Comparison of ENCODE assay signal across 11 cellular contexts in the genomic region with DNA sequence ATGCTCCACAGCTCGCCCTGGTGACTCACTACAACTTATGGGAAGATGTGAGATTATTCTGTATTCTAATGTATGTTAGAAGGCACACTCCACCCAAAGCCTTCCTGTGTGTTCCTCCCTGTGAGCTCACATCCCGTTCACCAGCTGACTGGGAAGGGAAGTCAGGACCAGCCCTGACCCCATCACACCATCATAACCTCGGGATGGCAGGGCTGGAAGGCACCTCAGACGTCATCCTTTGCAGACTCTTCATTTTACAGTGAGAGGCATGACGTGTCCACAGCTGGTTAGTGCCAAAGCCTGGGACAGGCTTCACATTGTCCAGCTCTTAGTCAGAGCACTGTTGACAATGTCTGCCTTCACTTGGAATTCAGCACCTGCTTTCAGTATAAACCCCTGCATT.
A peak's percentile ranks its signal among the peaks of the same experiment; 100 is the strongest.
DNase-seq lines count a peak whose midpoint lies in the region; ATAC-seq and TF ChIP-seq lines count a peak whose summit lies in the region.
"Had no signal": no experiment of that assay in that cellular context is flagged by ENCODE, and none has a peak within 500 bp of the region (broad histone marks: within the 10 kb centered on the region; RNA-seq: fewer than 3 reads in every experiment).

No MANE protein-coding gene starts in this region.

- H3K4me1 ChIP-seq in osteoblast (ENCODE audit: insufficient read depth, low read length): peaks cover 33% of the 10 kb centered on the region

- POLR2A ChIA-PET in GM10248 (lab: Yijun Ruan, JAX): no interaction called here

- no peak overlapping the region for H3K4me3 ChIP-seq in osteoblast (ENCODE audit: insufficient read depth, low read length)
- H3K4me3 ChIP-seq: testis had no signal

- H3K36me3 ChIP-seq in osteoblast (ENCODE audit: insufficient read depth, low read length): no peaks in the 10 kb centered on the region

- peak overlapping the region; percentile 5 for H2AFZ ChIP-seq in osteoblast (ENCODE audit: low read length)

- peak overlapping the region; percentile 51 for H3K27ac ChIP-seq in osteoblast (ENCODE audit: low read depth, low read length)
- H3K27ac ChIP-seq: testis had no signal

- no peaks in the 10 kb centered on the region for H4K20me1 ChIP-seq in osteoblast (ENCODE audit: insufficient read depth, low read length)

- CTCF ChIA-PET in GM10248 (lab: Yijun Ruan, JAX): no interaction called here

- DNase-seq in COLO829 (ENCODE audit: low spot score) (peak; percentile 57), SHP77 treated with DMSO at 0.1 percent for 48 hours (lab: John Stamatoyannopoulos, UW) (peak; percentile 65), fibroblast of peridontal ligament (ENCODE audit: extremely low read depth) (peak; percentile 78), osteoblast (ENCODE audit: insufficient read length, low spot score, missing footprints) (peak; percentile 80), DMS153 treated with DMSO at 0.1 percent for 48 hours (lab: John Stamatoyannopoulos, UW; ENCODE audit: unreplicated experiment) (no peak), GM10248 (ENCODE audit: extremely low spot score) (no peak), NCI-H1694 treated with DMSO at 0.1 percent for 48 hours (lab: John Stamatoyannopoulos, UW) (no peak)
- DNase-seq: activated T-cell treated with anti-CD3 and anti-CD28 coated beads, Interleukin-2, amount 50 U/mL, for 48 hours; COR-L47; testis had no signal

- no peaks in the 10 kb centered on the region for H3K9me3 ChIP-seq in osteoblast (ENCODE audit: low read depth, low read length)
- H3K9me3 ChIP-seq: testis had no signal

- TF ChIP-seq CTCF in osteoblast (IDR thresholded peaks at IDR 0.05; ENCODE audit: extremely low read depth, low read depth, low read length) (no peak), GM10248 (IDR thresholded peaks at IDR 0.05; ENCODE audit: control extremely low read depth, extremely low read depth, low read depth, missing control alignments) (no peak)

- ATAC-seq in GM18511 (IDR thresholded peaks at IDR 0.05; ENCODE audit: unreplicated experiment): no peak

- H3K4me2 ChIP-seq in osteoblast (ENCODE audit: insufficient read depth, low read length): peak overlapping the region; percentile 12

- no peaks in the 10 kb centered on the region for H3K79me2 ChIP-seq in osteoblast (ENCODE audit: insufficient read depth, low read length)

- no peaks in the 10 kb centered on the region for H3K27me3 ChIP-seq in osteoblast (ENCODE audit: insufficient read depth, low read length)
- H3K27me3 ChIP-seq: testis had no signal

Comparison
In these comparisons a context has a peak if more than half of its experiments do, and no peak if none do; other contexts are left out.
1. DNase-seq: peak in COLO829 (single experiment), SHP77 treated with DMSO at 0.1 percent for 48 hours (single experiment), fibroblast of peridontal ligament (single experiment) and osteoblast (single experiment); none in DMS153 treated with DMSO at 0.1 percent for 48 hours (single experiment), GM10248 (single experiment) and NCI-H1694 treated with DMSO at 0.1 percent for 48 hours (single experiment).